ENCODE assay signal across 13 cellular contexts in the genomic region with DNA sequence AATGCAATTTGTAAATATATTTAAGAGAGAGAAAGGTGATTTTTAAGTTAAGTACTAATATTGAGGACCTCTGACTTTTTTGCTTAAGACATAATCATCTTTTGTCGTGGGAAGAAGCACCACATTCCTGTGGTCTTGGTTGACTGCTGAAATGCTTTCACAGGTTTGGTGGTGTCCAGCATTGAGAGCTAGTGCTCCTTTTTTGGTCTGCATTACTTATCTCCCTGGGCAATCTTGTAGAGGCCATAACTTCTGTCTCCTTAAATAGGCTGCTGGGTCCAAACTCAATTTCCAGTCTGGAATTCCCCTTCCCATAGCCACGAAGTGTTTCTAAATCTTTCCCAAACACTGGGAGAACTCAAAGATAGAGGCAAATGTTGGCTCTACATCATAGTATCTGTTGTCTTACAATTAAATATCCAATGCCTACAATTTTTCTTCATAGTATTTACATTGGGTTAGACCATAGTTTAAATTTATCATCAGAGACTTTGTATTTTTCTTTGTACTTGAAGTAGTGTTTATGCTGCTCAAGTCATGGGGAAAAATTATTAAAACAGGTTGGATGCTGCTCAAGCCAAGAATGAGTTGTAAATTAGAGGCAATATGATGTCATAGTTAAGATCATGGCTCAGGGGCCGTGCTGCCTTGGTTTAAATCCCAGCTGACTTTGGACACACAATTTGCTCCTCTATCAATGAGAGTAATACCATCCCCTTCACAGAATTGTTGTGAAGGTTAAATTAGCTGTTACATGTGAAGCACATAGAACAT.
DNase-seq lines count a peak whose midpoint lies in the region; ATAC-seq and TF ChIP-seq lines count a peak whose summit lies in the region.
"Had no signal": no experiment of that assay in that cellular context is flagged by ENCODE, and none has a peak within 500 bp of the region (broad histone marks: within the 10 kb centered on the region; RNA-seq: fewer than 3 reads in every experiment).

No MANE protein-coding gene starts in this region.

- H3K36me3 ChIP-seq in adipocyte (ENCODE audit: control insufficient read depth, insufficient read depth, low read length, severe bottlenecking): no peaks in the 10 kb centered on the region
- H3K36me3 ChIP-seq in skeletal muscle satellite cell (ENCODE audit: insufficient read depth, low read length): no peaks in the 10 kb centered on the region
- no peaks in the 10 kb centered on the region for H3K36me3 ChIP-seq in MG63

- peak; percentile 46 for DNase-seq in HCEC 1CT
- peak; percentile 65 for DNase-seq in adipocyte (ENCODE audit: low read depth)
- DNase-seq in foreskin keratinocyte: peak in 1 of 2 donors; percentile 60
- DNase-seq in dorsolateral prefrontal cortex: no peak
- DNase-seq in SHP77 (lab: John Stamatoyannopoulos, UW): no peak
- no peak for DNase-seq in MG63
- DNase-seq: Caco-2, NCI-H1436 treated with DMSO at 0.1 percent for 48 hours, NCI-H748 treated with DMSO at 0.1 percent for 48 hours, right cardiac atrium, Right ventricle myocardium superior had no signal

- H3K4me1 ChIP-seq in adipocyte (ENCODE audit: control insufficient read depth, insufficient read depth, low read length): peaks cover 31% of the 10 kb centered on the region
- H3K4me1 ChIP-seq in foreskin keratinocyte: peaks cover 4% of the 10 kb centered on the region
- H3K4me1 ChIP-seq in skeletal muscle satellite cell (ENCODE audit: control insufficient read depth, insufficient read depth, low read length): peaks cover 60% of the 10 kb centered on the region
- H3K4me1 ChIP-seq: Caco-2 had no signal

- TF ChIP-seq CTCF in foreskin keratinocyte (conservative IDR thresholded peaks at IDR 0.05) (no peak), dorsolateral prefrontal cortex (IDR thresholded peaks at IDR 0.05 in 54 of 56, conservative IDR thresholded peaks at IDR 0.05 in 2 of 56; ENCODE audit: low read depth in 1 of 56, partially characterized antibody in 56 of 56) (no peak)

- peak overlapping the region; percentile 5 for H3K4me2 ChIP-seq in skeletal muscle satellite cell (ENCODE audit: low read length)

- H3K4me3 ChIP-seq in adipocyte (ENCODE audit: low read length) (no peak overlapping the region), skeletal muscle satellite cell (ENCODE audit: low read length) (no peak overlapping the region), dorsolateral prefrontal cortex (no peak overlapping the region), MG63 (no peak overlapping the region)

- H3K9me3 ChIP-seq in adipocyte (ENCODE audit: control insufficient read depth, low read length) (no peaks in the 10 kb centered on the region), skeletal muscle satellite cell (replicated peaks; ENCODE audit: low read length) (no peaks in the 10 kb centered on the region), MG63 (peaks cover 2% of the 10 kb centered on the region; the same call in 1 of the 2 replicates)
- H3K9me3 ChIP-seq: Caco-2 had no signal

- H3K9ac ChIP-seq in adipocyte (ENCODE audit: low read length): no peak overlapping the region
- peak overlapping the region; percentile 43 for H3K9ac ChIP-seq in skeletal muscle satellite cell (ENCODE audit: low read depth, low read length)

- intact Hi-C loops in dorsolateral prefrontal cortex (cut with DNase I): no loop called here

- H3K27me3 ChIP-seq in adipocyte (replicated peaks; ENCODE audit: control insufficient read depth, insufficient read depth, low read length): no peaks in the 10 kb centered on the region
- no peaks in the 10 kb centered on the region for H3K27me3 ChIP-seq in foreskin keratinocyte
- H3K27me3 ChIP-seq in skeletal muscle satellite cell (ENCODE audit: control insufficient read depth, insufficient read depth, low read length): no peaks in the 10 kb centered on the region
- peaks cover 0 to 3% (median 0%) of the 10 kb centered on the region in 45 donors for H3K27me3 ChIP-seq in dorsolateral prefrontal cortex
- H3K27me3 ChIP-seq in MG63: no peaks in the 10 kb centered on the region

- no peak overlapping the region for H3K27ac ChIP-seq in foreskin keratinocyte
- no peak overlapping the region for H3K27ac ChIP-seq in dorsolateral prefrontal cortex
- H3K27ac ChIP-seq: VCaP had no signal

- ATAC-seq in foreskin keratinocyte: peak; percentile 11

Comparison
In these comparisons a context has a peak if more than half of its experiments do, and no peak if none do; other contexts are left out.
1. DNase-seq: peak in HCEC 1CT (single experiment) and adipocyte (single experiment); none in dorsolateral prefrontal cortex (0 of 10), SHP77 (0 of 2) and MG63 (single experiment).